ENCODE assay signal across 8 cellular contexts in the genomic region with DNA sequence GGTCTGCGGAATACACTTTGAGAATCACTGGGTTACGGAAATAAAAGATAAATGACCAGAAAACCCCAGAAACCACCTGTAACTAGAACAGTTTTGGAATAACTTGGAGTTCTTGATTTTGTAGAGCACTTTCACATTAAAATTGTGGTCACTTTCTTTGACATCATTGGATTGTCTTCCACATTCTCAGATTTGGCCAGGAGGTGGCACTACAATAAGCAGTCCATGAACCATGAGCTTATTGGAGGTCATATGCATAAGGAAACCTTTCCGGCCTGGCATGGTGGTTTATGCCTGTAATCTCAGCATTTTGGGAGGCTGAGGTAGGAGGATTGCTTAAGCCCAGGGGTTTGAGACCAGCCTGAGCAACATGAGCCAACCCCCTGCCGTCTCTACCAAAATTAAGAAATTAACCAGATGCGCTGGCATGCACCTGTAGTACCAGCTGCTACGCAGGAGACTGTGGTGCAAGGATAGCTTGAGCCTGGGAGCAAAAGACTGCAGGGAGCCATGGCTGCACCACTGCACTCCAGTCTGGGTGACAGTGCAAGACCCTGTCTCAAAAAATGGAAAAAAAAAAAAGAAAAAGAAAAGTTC.
DNase-seq lines count a peak whose midpoint lies in the region; ATAC-seq and TF ChIP-seq lines count a peak whose summit lies in the region.

No MANE protein-coding gene starts in this region.

- TF ChIP-seq CTCF in C4-2B (conservative IDR thresholded peaks at IDR 0.05) (peak; percentile 82), SU-DHL-6 (IDR thresholded peaks at IDR 0.05; ENCODE audit: insufficient read depth, low read length, poor library complexity, severe bottlenecking) (peak; percentile 62), nephron progenitor cell (IDR thresholded peaks at IDR 0.05) (peak; percentile 53)

- no peak overlapping the region for H3K4me2 ChIP-seq in SU-DHL-6 (ENCODE audit: low read depth, low read length, poor library complexity, severe bottlenecking)

- H3K27me3 ChIP-seq in SU-DHL-6 (ENCODE audit: low read length) = no peaks in the 10 kb centered on the region

- H3K9me3 ChIP-seq in SU-DHL-6 (ENCODE audit: insufficient read depth, low read length) = no peaks in the 10 kb centered on the region

- H3K9me3 Mint-ChIP-seq in effector memory CD8-positive, alpha-beta T cell = no peaks in the 10 kb centered on the region
- H3K9me3 Mint-ChIP-seq in nephron progenitor cell = no peaks in the 10 kb centered on the region

- no peaks in the 10 kb centered on the region for H3K79me2 ChIP-seq in SU-DHL-6 (ENCODE audit: insufficient read depth, low read length)

- H3K27me3 Mint-ChIP-seq in effector memory CD8-positive, alpha-beta T cell = peaks cover 30 to 49% of the 10 kb centered on the region in 2 donors
- peaks cover 9% of the 10 kb centered on the region for H3K27me3 Mint-ChIP-seq in nephron progenitor cell (ENCODE audit: low read depth, poor library complexity)

- H3K4me3 Mint-ChIP-seq in effector memory CD8-positive, alpha-beta T cell = no peak overlapping the region
- H3K4me3 Mint-ChIP-seq in nephron progenitor cell = no peak overlapping the region

- H3F3A ChIP-seq in SU-DHL-6 (ENCODE audit: insufficient read depth) = no peaks in the 10 kb centered on the region

- H4K20me1 ChIP-seq in SU-DHL-6 (ENCODE audit: low read depth, low read length) = no peaks in the 10 kb centered on the region

- H3K4me1 Mint-ChIP-seq in effector memory CD8-positive, alpha-beta T cell (ENCODE audit: low read depth in 2 of 2) = no peaks in the 10 kb centered on the region
- H3K4me1 Mint-ChIP-seq in nephron progenitor cell = no peaks in the 10 kb centered on the region

- DNase-seq in effector memory CD8-positive, alpha-beta T cell = peak; percentile 3 to 32 (median 4)
- DNase-seq in nephron progenitor cell (peak; percentile 25), NCI-H2196 (lab: John Stamatoyannopoulos, UW; ENCODE audit: unreplicated experiment) (no peak)

- H2AFZ ChIP-seq in SU-DHL-6 (ENCODE audit: low read depth, low read length, severe bottlenecking) = no peak overlapping the region

- H3K9ac ChIP-seq in SU-DHL-6 (ENCODE audit: low read length) = no peak overlapping the region

- ATAC-seq in GM18498 (IDR thresholded peaks at IDR 0.05; ENCODE audit: unreplicated experiment) (peak; percentile 89), HG03378 (IDR thresholded peaks at IDR 0.05; ENCODE audit: unreplicated experiment) (peak; percentile 82), GM21786 (IDR thresholded peaks at IDR 0.05; ENCODE audit: unreplicated experiment) (no peak)
- ATAC-seq in effector memory CD8-positive, alpha-beta T cell (replicated peaks) = no peak

- H3K9me2 ChIP-seq in SU-DHL-6 (replicated peaks; ENCODE audit: insufficient read depth, low read length) = no peaks in the 10 kb centered on the region

- H3K36me3 ChIP-seq in SU-DHL-6 (ENCODE audit: low read length) = no peaks in the 10 kb centered on the region

- no peak overlapping the region for H3K4me3 ChIP-seq in SU-DHL-6 (ENCODE audit: insufficient read depth, low read length, poor library complexity, severe bottlenecking)

- H3K27ac Mint-ChIP-seq in effector memory CD8-positive, alpha-beta T cell = no peak overlapping the region
- no peak overlapping the region for H3K27ac Mint-ChIP-seq in nephron progenitor cell

- no peaks in the 10 kb centered on the region for H3K36me3 Mint-ChIP-seq in effector memory CD8-positive, alpha-beta T cell (ENCODE audit: insufficient read depth)
- H3K36me3 Mint-ChIP-seq in nephron progenitor cell (ENCODE audit: low read depth) = no peaks in the 10 kb centered on the region

- H3K27ac ChIP-seq in C4-2B (no peak overlapping the region), SU-DHL-6 (ENCODE audit: low read depth, low read length) (no peak overlapping the region)

Comparison
In these comparisons a context has a peak if more than half of its experiments do, and no peak if none do; other contexts are left out.
1. ATAC-seq: peak in GM18498 (single experiment) and HG03378 (single experiment); none in effector memory CD8-positive, alpha-beta T cell (single experiment) and GM21786 (single experiment).
2. Peak in every context shown above with its lines, with median percentiles within 50 percentile points of each other: CTCF ChIP-seq.